In the genomic region with DNA sequence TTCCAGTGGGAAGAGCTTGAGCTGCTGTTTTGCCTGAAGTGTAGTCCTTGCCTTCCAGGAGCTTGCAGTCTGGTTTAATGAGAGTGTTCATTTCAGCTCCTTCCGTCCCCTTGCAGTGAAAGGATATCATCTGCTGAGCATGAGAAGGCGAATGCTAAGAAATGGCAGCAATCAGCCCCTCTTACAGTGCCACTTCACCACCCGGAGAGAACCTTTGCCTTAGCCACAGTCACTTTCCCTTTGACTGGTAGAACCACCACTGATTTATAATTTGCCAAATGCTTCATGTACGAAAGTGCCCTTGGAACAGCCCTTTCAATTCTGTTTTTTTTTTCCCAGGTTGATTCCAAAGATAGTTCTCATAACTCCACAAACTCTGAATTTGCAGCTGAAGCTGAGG, we compare ENCODE assay signal across 20 cellular contexts. TPM values are rescaled to one million over a fixed set of nuclear protein-coding genes. Genes with fewer than 3 reads are reported as not detected.
DNase-seq lines count a peak whose midpoint lies in the region; ATAC-seq and TF ChIP-seq lines count a peak whose summit lies in the region.
"Had no signal": no experiment of that assay in that cellular context is flagged by ENCODE, and none has a peak within 500 bp of the region (broad histone marks: within the 10 kb centered on the region; RNA-seq: fewer than 3 reads in every experiment).

No MANE protein-coding gene starts in this region.

- CTCF ChIA-PET in activated CD4-positive, alpha-beta T cell treated with anti-CD3 and anti-CD28 coated beads for 36 hours (lab: Charles Lee) = interaction anchor here (0.7 to 1.0 kb wide), 2 partner anchors 10 to 14 kb away, joined by 3 read pairs; no protein-coding TSS in a partner anchor

- TF ChIP-seq CTCF in natural killer cell (IDR thresholded peaks at IDR 0.05) (no peak), GM13977 (IDR thresholded peaks at IDR 0.05; ENCODE audit: extremely low read depth, insufficient read depth, missing control alignments) (no peak)

- H3K9me3 Mint-ChIP-seq in activated CD4-positive, alpha-beta T cell treated with anti-CD3 and anti-CD28 coated beads for 36 hours (ENCODE audit: low read depth) = no peaks in the 10 kb centered on the region
- H3K9me3 Mint-ChIP-seq in natural killer cell = no peaks in the 10 kb centered on the region
- H3K9me3 Mint-ChIP-seq in natural killer cell treated with Interleukin-12 subunit alpha and Interleukin-12 subunit beta and Interleukin-15 and Interleukin-18, amount 100 ng/mL, for 72 hours = no peaks in the 10 kb centered on the region
- H3K9me3 Mint-ChIP-seq in effector memory CD8-positive, alpha-beta T cell = no peaks in the 10 kb centered on the region
- no peaks in the 10 kb centered on the region for H3K9me3 Mint-ChIP-seq in stimulated activated memory B cell treated with anti-CD40 and anti-IgM and Interleukin-4, amounts not matched to agents 10 μg/mL and 1 μg/mL and 100 μg/mL, for 72 hours

- H3K27me3 Mint-ChIP-seq in activated CD4-positive, alpha-beta T cell treated with anti-CD3 and anti-CD28 coated beads for 36 hours = no peaks in the 10 kb centered on the region
- H3K27me3 Mint-ChIP-seq in natural killer cell (ENCODE audit: low read depth in 2 of 2) = no peaks in the 10 kb centered on the region
- no peaks in the 10 kb centered on the region for H3K27me3 Mint-ChIP-seq in natural killer cell treated with Interleukin-12 subunit alpha and Interleukin-12 subunit beta and Interleukin-15 and Interleukin-18, amount 100 ng/mL, for 72 hours
- H3K27me3 Mint-ChIP-seq in effector memory CD8-positive, alpha-beta T cell = no peaks in the 10 kb centered on the region
- no peaks in the 10 kb centered on the region for H3K27me3 Mint-ChIP-seq in stimulated activated memory B cell treated with anti-CD40 and anti-IgM and Interleukin-4, amounts not matched to agents 10 μg/mL and 1 μg/mL and 100 μg/mL, for 72 hours

- in situ Hi-C loops in GM13977 (cut with MboI; ENCODE audit: low pct_unique_long_range_greater_than_20kb, low sequenced_read_pairs, unreplicated experiment) = no loop called here

- H3K27ac Mint-ChIP-seq in activated CD4-positive, alpha-beta T cell treated with anti-CD3 and anti-CD28 coated beads for 36 hours = peak overlapping the region; percentile 69
- H3K27ac Mint-ChIP-seq in natural killer cell = peak overlapping the region; percentile 55 to 75
- H3K27ac Mint-ChIP-seq in natural killer cell treated with Interleukin-12 subunit alpha and Interleukin-12 subunit beta and Interleukin-15 and Interleukin-18, amount 100 ng/mL, for 72 hours = peak overlapping the region in 1 of 2 donors; percentile 77
- peak overlapping the region; percentile 32 to 78 for H3K27ac Mint-ChIP-seq in effector memory CD8-positive, alpha-beta T cell
- peak overlapping the region; percentile 69 for H3K27ac Mint-ChIP-seq in stimulated activated memory B cell treated with anti-CD40 and anti-IgM and Interleukin-4, amounts not matched to agents 10 μg/mL and 1 μg/mL and 100 μg/mL, for 72 hours

- no peak overlapping the region for H3K4me3 Mint-ChIP-seq in activated CD4-positive, alpha-beta T cell treated with anti-CD3 and anti-CD28 coated beads for 36 hours
- no peak overlapping the region for H3K4me3 Mint-ChIP-seq in natural killer cell
- no peak overlapping the region for H3K4me3 Mint-ChIP-seq in natural killer cell treated with Interleukin-12 subunit alpha and Interleukin-12 subunit beta and Interleukin-15 and Interleukin-18, amount 100 ng/mL, for 72 hours
- peak overlapping the region in 1 of 2 donors; percentile 4 for H3K4me3 Mint-ChIP-seq in effector memory CD8-positive, alpha-beta T cell
- H3K4me3 Mint-ChIP-seq in stimulated activated memory B cell treated with anti-CD40 and anti-IgM and Interleukin-4, amounts not matched to agents 10 μg/mL and 1 μg/mL and 100 μg/mL, for 72 hours = no peak overlapping the region

- intact Hi-C loops in activated CD4-positive, alpha-beta T cell treated with anti-CD3 and anti-CD28 coated beads for 36 hours (cut with DNase I, micrococcal nuclease) = loop anchor here in 1 of 2 experiments (5.0 kb wide), 1 partner anchor 232 kb away; the partner anchor contains the start of gene FANCD2
- intact Hi-C loops in natural killer cell (cut with micrococcal nuclease) = no loop called here

- ATAC-seq in activated CD4-positive, alpha-beta T cell treated with anti-CD3 and anti-CD28 coated beads for 36 hours = no peak
- ATAC-seq in natural killer cell (no peak), GM21360 (IDR thresholded peaks at IDR 0.05; ENCODE audit: unreplicated experiment) (no peak)
- ATAC-seq in natural killer cell treated with Interleukin-12 subunit alpha and Interleukin-12 subunit beta and Interleukin-15 and Interleukin-18, amount 100 ng/mL, for 72 hours = no peak
- no peak for ATAC-seq in effector memory CD8-positive, alpha-beta T cell (replicated peaks)
- ATAC-seq in stimulated activated memory B cell treated with anti-CD40 and anti-IgM and Interleukin-4, amounts not matched to agents 10 μg/mL and 1 μg/mL and 100 μg/mL, for 72 hours = no peak

- peaks cover 82% of the 10 kb centered on the region for H3K4me1 Mint-ChIP-seq in activated CD4-positive, alpha-beta T cell treated with anti-CD3 and anti-CD28 coated beads for 36 hours
- peaks cover 68 to 72% of the 10 kb centered on the region in 2 donors for H3K4me1 Mint-ChIP-seq in natural killer cell
- peaks cover 56 to 63% of the 10 kb centered on the region in 2 donors for H3K4me1 Mint-ChIP-seq in natural killer cell treated with Interleukin-12 subunit alpha and Interleukin-12 subunit beta and Interleukin-15 and Interleukin-18, amount 100 ng/mL, for 72 hours (ENCODE audit: low read depth in 2 of 2)
- H3K4me1 Mint-ChIP-seq in effector memory CD8-positive, alpha-beta T cell (ENCODE audit: low read depth in 2 of 2) = peaks cover 59 to 73% of the 10 kb centered on the region in 2 donors
- peaks cover 67% of the 10 kb centered on the region for H3K4me1 Mint-ChIP-seq in stimulated activated memory B cell treated with anti-CD40 and anti-IgM and Interleukin-4, amounts not matched to agents 10 μg/mL and 1 μg/mL and 100 μg/mL, for 72 hours

- DNase-seq in activated CD4-positive, alpha-beta T cell treated with anti-CD3 and anti-CD28 coated beads for 36 hours = no peak
- DNase-seq in activated CD4-positive, alpha-beta T cell treated with anti-CD3 and anti-CD28 coated beads, Interleukin-2, amount 50 U/mL, for 48 hours = no peak
- DNase-seq in natural killer cell (no peak), GM13977 (ENCODE audit: low spot score) (no peak)
- DNase-seq in natural killer cell treated with Interleukin-12 subunit alpha and Interleukin-12 subunit beta and Interleukin-15 and Interleukin-18, amount 100 ng/mL, for 72 hours (ENCODE audit: low spot score) = no peak
- DNase-seq in effector memory CD8-positive, alpha-beta T cell = no peak
- DNase-seq: COR-L47; DMS153; EL; H7; KG1; NCI-H1092; NCI-H2107; NCI-H226; NCI-H69; NK-92 treated with Interleukin-12 subunit alpha and Interleukin-12 subunit beta, amount 100 ng/mL, for 24 hours; OCI-M1 had no signal

- H3K36me3 Mint-ChIP-seq in activated CD4-positive, alpha-beta T cell treated with anti-CD3 and anti-CD28 coated beads for 36 hours (ENCODE audit: low read depth) = peaks cover 76% of the 10 kb centered on the region
- H3K36me3 Mint-ChIP-seq in natural killer cell = peaks cover 27% of the 10 kb centered on the region
- H3K36me3 Mint-ChIP-seq in natural killer cell treated with Interleukin-12 subunit alpha and Interleukin-12 subunit beta and Interleukin-15 and Interleukin-18, amount 100 ng/mL, for 72 hours = peaks cover 38% of the 10 kb centered on the region
- peaks cover 81% of the 10 kb centered on the region for H3K36me3 Mint-ChIP-seq in effector memory CD8-positive, alpha-beta T cell (ENCODE audit: insufficient read depth)
- H3K36me3 Mint-ChIP-seq in stimulated activated memory B cell treated with anti-CD40 and anti-IgM and Interleukin-4, amounts not matched to agents 10 μg/mL and 1 μg/mL and 100 μg/mL, for 72 hours = peaks cover 71% of the 10 kb centered on the region

- POLR2A ChIA-PET in activated CD4-positive, alpha-beta T cell treated with anti-CD3 and anti-CD28 coated beads for 36 hours (lab: Charles Lee) = no interaction called here

RNA-seq across cellular contexts. Expression of gene TATDN2, which starts 11.5 kb away (rescaled TPM):
- 10 to 100 TPM; 40.0 to 40.2 TPM for total RNA-seq in activated CD4-positive, alpha-beta T cell treated with anti-CD3 and anti-CD28 coated beads for 36 hours
- 10 to 100 TPM; 75.6 to 99.4 (median 88.4) TPM for total RNA-seq in natural killer cell
- total RNA-seq in natural killer cell treated with Interleukin-12 subunit alpha and Interleukin-12 subunit beta and Interleukin-15 and Interleukin-18, amount 100 ng/mL, for 72 hours = 10 to 100 TPM; 66.3 to 93.3 TPM

RNA-seq across cellular contexts. Expression of gene GHRL, which starts 32.9 kb away (rescaled TPM):
- total RNA-seq in activated CD4-positive, alpha-beta T cell treated with anti-CD3 and anti-CD28 coated beads for 36 hours = under 1 TPM; 0.19 to 0.30 TPM
- total RNA-seq in natural killer cell = 1 to 10 TPM; 1.4 to 2.6 (median 1.5) TPM
- total RNA-seq in natural killer cell treated with Interleukin-12 subunit alpha and Interleukin-12 subunit beta and Interleukin-15 and Interleukin-18, amount 100 ng/mL, for 72 hours = under 1 TPM; 0.69 to 0.78 TPM
- total RNA-seq: H7, M059J had no signal
